Comparison of ENCODE assay signal across 17 cellular contexts in genomic region chr5:124236366-124237231, GRCh38.
DNase-seq lines count a peak whose midpoint lies in the region; ATAC-seq and TF ChIP-seq lines count a peak whose summit lies in the region.
"Had no signal": no experiment of that assay in that cellular context is flagged by ENCODE, and none has a peak within 500 bp of the region (broad histone marks: within the 10 kb centered on the region; RNA-seq: fewer than 3 reads in every experiment).

No MANE protein-coding gene starts in this region.

- no TSS peak for BruUV-seq in Calu3 (replicated peaks; lab: Mats Ljungman, UMichigan)

- H2AFZ ChIP-seq in mesenchymal stem cell (ENCODE audit: low read depth, low read length), result no peak overlapping the region

- H3K27me3 Mint-ChIP-seq in Calu3 (ENCODE audit: unreplicated experiment), result no peaks in the 10 kb centered on the region
- H3K27me3 Mint-ChIP-seq: CD8-positive, alpha-beta memory T cell had no signal

- WGBS in heart right ventricle, 2 donors, result 67 to 70% methylated on average over 3 of the region's 3 CpGs
- 91% methylated on average over 3 of the region's 3 CpGs for WGBS in mesenchymal stem cell

- H3K79me1 ChIP-seq in mesenchymal stem cell (replicated peaks; ENCODE audit: low read length, poor library complexity, severe bottlenecking), result no peaks in the 10 kb centered on the region

- no peaks in the 10 kb centered on the region for H3K36me3 Mint-ChIP-seq in Calu3 (ENCODE audit: insufficient read depth, unreplicated experiment)
- H3K36me3 Mint-ChIP-seq: CD8-positive, alpha-beta memory T cell; stimulated activated effector memory CD8-positive, alpha-beta T cell treated with anti-CD3 and anti-CD28 coated beads, Interleukin-12 subunit alpha, Interleukin-12 subunit beta, amount 100 ng/mL, for 72 hours had no signal

- no peak overlapping the region for H3K18ac ChIP-seq in mesenchymal stem cell (ENCODE audit: low read depth in 1 of 2, low read length in 2 of 2)

- H3K14ac ChIP-seq in mesenchymal stem cell (ENCODE audit: low read length in 2 of 2), result no peak overlapping the region

- H2BK5ac ChIP-seq in mesenchymal stem cell (ENCODE audit: low read depth, low read length, poor library complexity, severe bottlenecking), result no peak overlapping the region

- no peak overlapping the region for H3K4me2 ChIP-seq in mesenchymal stem cell (ENCODE audit: low read length, poor library complexity, severe bottlenecking)

- TF ChIP-seq CTCF in heart right ventricle (IDR thresholded peaks at IDR 0.05) (no peak), dorsolateral prefrontal cortex (IDR thresholded peaks at IDR 0.05 in 54 of 56, conservative IDR thresholded peaks at IDR 0.05 in 2 of 56; ENCODE audit: low read depth in 1 of 56, partially characterized antibody in 56 of 56) (no peak), Calu3 (IDR thresholded peaks at IDR 0.05; ENCODE audit: unreplicated experiment) (no peak)

- no peak overlapping the region for H3K9ac ChIP-seq in mesenchymal stem cell (ENCODE audit: low read length)

- no peaks in the 10 kb centered on the region for H3K9me3 Mint-ChIP-seq in Calu3 (ENCODE audit: low read depth, unreplicated experiment)

- H4K8ac ChIP-seq in mesenchymal stem cell (ENCODE audit: low read length), result no peak overlapping the region

- H3K36me3 ChIP-seq in heart right ventricle (no peaks in the 10 kb centered on the region), mesenchymal stem cell (ENCODE audit: control insufficient read depth in 1 of 2, insufficient read depth in 2 of 2, low read depth in 1 of 2, low read length in 2 of 2) (no peaks in the 10 kb centered on the region)
- H3K36me3 ChIP-seq: left ventricle myocardium inferior, right lobe of liver had no signal

- ATAC-seq in heart right ventricle, result peak in 5 of 8 donors; percentile 31 to 60 (median 50)
- ATAC-seq in left cardiac atrium, result no peak
- ATAC-seq: activated CD4-positive, CD25-positive, alpha-beta regulatory T cell treated with anti-CD3 and anti-CD28 coated beads, Interleukin-2, amount 50 U/mL, for 24 hours; right lobe of liver; stimulated activated effector memory CD8-positive, alpha-beta T cell treated with anti-CD3 and anti-CD28 coated beads, Interleukin-12 subunit alpha, Interleukin-12 subunit beta, amount 100 ng/mL, for 72 hours had no signal

- H3K4me1 Mint-ChIP-seq in Calu3 (ENCODE audit: low read depth, unreplicated experiment), result no peaks in the 10 kb centered on the region
- H3K4me1 Mint-ChIP-seq: CD8-positive, alpha-beta memory T cell; stimulated activated effector memory CD8-positive, alpha-beta T cell treated with anti-CD3 and anti-CD28 coated beads, Interleukin-12 subunit alpha, Interleukin-12 subunit beta, amount 100 ng/mL, for 72 hours had no signal

- no peak overlapping the region for H2BK15ac ChIP-seq in mesenchymal stem cell (ENCODE audit: low read depth, poor library complexity, severe bottlenecking)

- H3K27me3 ChIP-seq in heart right ventricle, result no peaks in the 10 kb centered on the region
- H3K27me3 ChIP-seq in dorsolateral prefrontal cortex, result no peaks in the 10 kb centered on the region
- H3K27me3 ChIP-seq in mesenchymal stem cell (ENCODE audit: control insufficient read depth in 1 of 2, insufficient read depth in 1 of 2, low read length in 2 of 2), result no peaks in the 10 kb centered on the region
- H3K27me3 ChIP-seq: right lobe of liver had no signal

- no peak overlapping the region for H3K4me3 Mint-ChIP-seq in Calu3 (ENCODE audit: low read depth, unreplicated experiment)
- H3K4me3 Mint-ChIP-seq: CD8-positive, alpha-beta memory T cell; nephron progenitor cell; stimulated activated effector memory CD8-positive, alpha-beta T cell treated with anti-CD3 and anti-CD28 coated beads, Interleukin-12 subunit alpha, Interleukin-12 subunit beta, amount 100 ng/mL, for 72 hours had no signal

- H3K27ac ChIP-seq in heart right ventricle (no peak overlapping the region), dorsolateral prefrontal cortex (peak overlapping the region; percentile 20 to 98 (median 94)), mesenchymal stem cell (ENCODE audit: low read length, poor library complexity, severe bottlenecking) (no peak overlapping the region)
- H3K27ac ChIP-seq: left ventricle myocardium inferior, right lobe of liver had no signal

- H3K9me3 ChIP-seq in heart right ventricle, result peaks cover 0 to 16% (median 0%) of the 10 kb centered on the region in 11 donors
- H3K9me3 ChIP-seq in mesenchymal stem cell (ENCODE audit: control insufficient read depth, low read length), result peaks cover 27% of the 10 kb centered on the region
- H3K9me3 ChIP-seq: right lobe of liver had no signal

- DNase-seq in heart right ventricle (no peak), left cardiac atrium (no peak), dorsolateral prefrontal cortex (no peak), mesenchymal stem cell (peak; percentile 8), GM19240 (ENCODE audit: insufficient read length, low spot score) (no peak), amniotic stem cell (lab: John Stamatoyannopoulos, UW) (no peak), Calu3 (no peak)
- no peak for DNase-seq in activated CD4-positive, CD25-positive, alpha-beta regulatory T cell (lab: John Stamatoyannopoulos, UW)
- DNase-seq: activated naive CD4-positive, alpha-beta T cell treated with Interleukin-2 at 50 U/mL for 16 hours; CD8-positive, alpha-beta memory T cell; left ventricle myocardium inferior; NCI-H1048; NCI-H345; nephron progenitor cell; right lobe of liver had no signal

- no peak overlapping the region for H2BK120ac ChIP-seq in mesenchymal stem cell (ENCODE audit: low read depth, low read length)

- H3K4me1 ChIP-seq in heart right ventricle (peaks cover 0 to 31% (median 16%) of the 10 kb centered on the region in 9 donors), mesenchymal stem cell (ENCODE audit: control insufficient read depth, insufficient read depth, low read depth, low read length) (no peaks in the 10 kb centered on the region)
- H3K4me1 ChIP-seq: right lobe of liver had no signal

- H3K4ac ChIP-seq in mesenchymal stem cell (ENCODE audit: low read depth in 1 of 2, low read length in 2 of 2), result no peak overlapping the region

- CTCF ChIA-PET in Calu3 (lab: Charles Lee), result no interaction called here

- H3K4me3 ChIP-seq in heart right ventricle (no peak overlapping the region), dorsolateral prefrontal cortex (peak overlapping the region in 12 of 59 donors; percentile 2 to 35 (median 18)), mesenchymal stem cell (ENCODE audit: insufficient read depth in 1 of 2, low read depth in 1 of 2, low read length in 2 of 2) (no peak overlapping the region)
- H3K4me3 ChIP-seq: left ventricle myocardium inferior, right lobe of liver had no signal

- H2BK12ac ChIP-seq in mesenchymal stem cell (ENCODE audit: low read length in 2 of 2), result no peak overlapping the region

- H4K91ac ChIP-seq in mesenchymal stem cell (ENCODE audit: low read length), result no peak overlapping the region

- no peak overlapping the region for H2AK5ac ChIP-seq in mesenchymal stem cell (ENCODE audit: low read length, severe bottlenecking)

- H3K27ac Mint-ChIP-seq in Calu3 (ENCODE audit: unreplicated experiment), result no peak overlapping the region
- H3K27ac Mint-ChIP-seq: CD8-positive, alpha-beta memory T cell; nephron progenitor cell; stimulated activated effector memory CD8-positive, alpha-beta T cell treated with anti-CD3 and anti-CD28 coated beads, Interleukin-12 subunit alpha, Interleukin-12 subunit beta, amount 100 ng/mL, for 72 hours had no signal

- H3K23ac ChIP-seq in mesenchymal stem cell (ENCODE audit: low read length in 2 of 2), result no peak overlapping the region

- intact Hi-C loops in heart right ventricle (cut with DNase I) (no loop called here), left cardiac atrium (cut with DNase I) (no loop called here), dorsolateral prefrontal cortex (cut with DNase I) (loop anchor here in 1 of 2 donors (10.0 kb wide), 1 partner anchor 108 kb away; no protein-coding TSS in a partner anchor), Calu3 (cut with micrococcal nuclease; ENCODE audit: unreplicated experiment) (no loop called here)

Comparison
In these comparisons a context has a peak if more than half of its experiments do, and no peak if none do; other contexts are left out.
1. ATAC-seq: peak in heart right ventricle (5 of 8); none in left cardiac atrium (0 of 2).
2. H3K27ac ChIP-seq: peak in dorsolateral prefrontal cortex (59 of 59); none in heart right ventricle (0 of 10) and mesenchymal stem cell (single experiment).